In genomic region chr4:18945464-18945863, GRCh38 we compare ENCODE assay signal across 28 cellular contexts.
"Had no signal": no experiment of that assay in that cellular context is flagged by ENCODE, and none has a peak within 500 bp of the region (broad histone marks: within the 10 kb centered on the region; RNA-seq: fewer than 3 reads in every experiment).

No MANE protein-coding gene starts in this region.

- H3K27ac ChIP-seq: stomach, suprapubic skin, testis, thoracic aorta, thyroid gland, tibial artery, tibial nerve, transverse colon, upper lobe of left lung, upper lobe of right lung, uterus, vagina had no signal

- H3K36me3 Mint-ChIP-seq: stimulated activated memory B cell treated with anti-CD40 and anti-IgM and Interleukin-4, amounts not matched to agents 10 μg/mL and 1 μg/mL and 100 μg/mL, for 72 hours; stimulated activated naive B cell treated with anti-CD40 and anti-IgM and Interleukin-4, amounts not matched to agents 10 μg/mL and 1 μg/mL and 100 μg/mL, for 72 hours; type B pancreatic cell had no signal

- H3K27ac Mint-ChIP-seq: stimulated activated memory B cell treated with anti-CD40 and anti-IgM and Interleukin-4, amounts not matched to agents 10 μg/mL and 1 μg/mL and 100 μg/mL, for 72 hours; stimulated activated naive B cell treated with anti-CD40 and anti-IgM and Interleukin-4, amounts not matched to agents 10 μg/mL and 1 μg/mL and 100 μg/mL, for 72 hours; stimulated activated naive CD8-positive, alpha-beta T cell treated with anti-CD3 and anti-CD28 coated beads, Interleukin-15, amount 100 ng/mL, for 72 hours; stimulated activated naive CD8-positive, alpha-beta T cell treated with anti-CD3 and anti-CD28 coated beads, Interleukin-15, Interleukin-2, amounts not matched to agents 100 ng/mL and 50 ng/mL, for 24 hours; type B pancreatic cell had no signal

- H3K4me1 Mint-ChIP-seq: stimulated activated memory B cell treated with anti-CD40 and anti-IgM and Interleukin-4, amounts not matched to agents 10 μg/mL and 1 μg/mL and 100 μg/mL, for 72 hours; stimulated activated naive CD8-positive, alpha-beta T cell treated with anti-CD3 and anti-CD28 coated beads, Interleukin-15, amount 100 ng/mL, for 72 hours had no signal

- FAIRE-seq: urothelium cell line had no signal

- H3K27me3 ChIP-seq: stomach, suprapubic skin, testis, thyroid gland, tibial artery, tibial nerve, transverse colon, upper lobe of left lung, upper lobe of right lung, uterus, vagina had no signal

- H3K9me3 ChIP-seq: stomach, suprapubic skin, testis, thoracic aorta, thyroid gland, tibial artery, tibial nerve, transverse colon, upper lobe of left lung, upper lobe of right lung, uterus, vagina had no signal

- DNase-seq: stimulated activated CD4-positive, alpha-beta T cell treated with anti-CD3 and anti-CD28 coated beads, Interleukin-2, amount 100 ng/mL, for 48 hours; stimulated activated CD4-positive, alpha-beta T cell treated with anti-CD3 and anti-CD28 coated beads, Interleukin-4, amount 100 ng/mL, for 1 hour; stimulated activated CD4-positive, alpha-beta T cell treated with anti-CD3 and anti-CD28 coated beads, Interleukin-4, amount 100 ng/mL, for 24 hours; stimulated activated CD4-positive, alpha-beta T cell treated with anti-CD3 and anti-CD28 coated beads, Interleukin-4, amount 100 ng/mL, for 4 hours; stimulated activated CD8-positive, alpha-beta memory T cell treated with anti-CD3 and anti-CD28 coated beads, Interleukin-4, amount 100 ng/mL, for 48 hours; stimulated activated naive B cell treated with anti-CD40 and anti-IgM and Interleukin-4, amounts not matched to agents 10 μg/mL and 1 μg/mL and 100 μg/mL, for 72 hours; stimulated activated naive CD4-positive, alpha-beta T cell; stimulated activated naive CD4-positive, alpha-beta T cell treated with Interleukin-2 at 50 U/mL for 16 hours; stimulated activated naive CD8-positive, alpha-beta T cell treated with anti-CD3 and anti-CD28 coated beads, Interleukin-15, amount 100 ng/mL, for 72 hours; stimulated activated naive CD8-positive, alpha-beta T cell treated with anti-CD3 and anti-CD28 coated beads, Interleukin-15, Interleukin-2, amounts not matched to agents 100 U/mL and 50 U/mL, for 24 hours; stomach; substantia nigra; testis; thyroid gland; tibial artery; transverse colon; trophoblast cell; upper lobe of left lung; upper lobe of right lung; uterus had no signal

- H3K9me3 Mint-ChIP-seq: stimulated activated naive CD8-positive, alpha-beta T cell treated with anti-CD3 and anti-CD28 coated beads, Interleukin-15, amount 100 ng/mL, for 72 hours had no signal

- ATAC-seq: stimulated activated memory B cell treated with anti-CD40 and anti-IgM and Interleukin-4, amounts not matched to agents 10 μg/mL and 1 μg/mL and 100 μg/mL, for 72 hours; stimulated activated naive B cell treated with anti-CD40 and anti-IgM and Interleukin-4, amounts not matched to agents 10 μg/mL and 1 μg/mL and 100 μg/mL, for 72 hours; stimulated activated naive CD8-positive, alpha-beta T cell treated with anti-CD3 and anti-CD28 coated beads, Interleukin-15, amount 100 ng/mL, for 72 hours; stimulated activated naive CD8-positive, alpha-beta T cell treated with anti-CD3 and anti-CD28 coated beads, Interleukin-15, Interleukin-2, amounts not matched to agents 100 U/mL and 50 U/mL, for 24 hours; upper lobe of right lung had no signal

- H3K4me3 Mint-ChIP-seq: stimulated activated memory B cell treated with anti-CD40 and anti-IgM and Interleukin-4, amounts not matched to agents 10 μg/mL and 1 μg/mL and 100 μg/mL, for 72 hours; stimulated activated naive B cell treated with anti-CD40 and anti-IgM and Interleukin-4, amounts not matched to agents 10 μg/mL and 1 μg/mL and 100 μg/mL, for 72 hours; stimulated activated naive CD8-positive, alpha-beta T cell treated with anti-CD3 and anti-CD28 coated beads, Interleukin-15, amount 100 ng/mL, for 72 hours; stimulated activated naive CD8-positive, alpha-beta T cell treated with anti-CD3 and anti-CD28 coated beads, Interleukin-15, Interleukin-2, amounts not matched to agents 100 ng/mL and 50 ng/mL, for 24 hours; type B pancreatic cell had no signal

- H3K4me3 ChIP-seq: stomach, suprapubic skin, testis, thoracic aorta, thyroid gland, tibial artery, tibial nerve, transverse colon, upper lobe of left lung, upper lobe of right lung, uterus, vagina had no signal

- H3K4me1 ChIP-seq: stomach, suprapubic skin, testis, thyroid gland, tibial artery, tibial nerve, transverse colon, upper lobe of right lung, uterus, vagina had no signal

- H3K36me3 ChIP-seq: stomach, suprapubic skin, thoracic aorta, thyroid gland, tibial artery, tibial nerve, transverse colon, upper lobe of left lung, upper lobe of right lung, uterus, vagina had no signal
